9 cellular contexts compared by ENCODE assay signal in genomic region chr7:636396-636795, GRCh38.
A peak's percentile ranks its signal among the peaks of the same experiment; 100 is the strongest.
DNase-seq lines count a peak whose midpoint lies in the region; ATAC-seq and TF ChIP-seq lines count a peak whose summit lies in the region.
"Had no signal": no experiment of that assay in that cellular context is flagged by ENCODE, and none has a peak within 500 bp of the region (broad histone marks: within the 10 kb centered on the region; RNA-seq: fewer than 3 reads in every experiment).

No MANE protein-coding gene starts in this region.

- no peak overlapping the region for H3K9ac ChIP-seq in smooth muscle cell (ENCODE audit: low read depth)

- H3K4me1 Mint-ChIP-seq in T-helper 2 cell treated with Interferon-gamma antibody and Interleukin-4, amounts not matched to agents 5 μg/mL and 100 μg/mL, for 36 hours (ENCODE audit: low read depth), result peaks cover 8% of the 10 kb centered on the region
- H3K4me1 Mint-ChIP-seq in progenitor cell of endocrine pancreas (ENCODE audit: low read depth), result no peaks in the 10 kb centered on the region

- peaks cover 2% of the 10 kb centered on the region for H3K36me3 Mint-ChIP-seq in T-helper 2 cell treated with Interferon-gamma antibody and Interleukin-4, amounts not matched to agents 5 μg/mL and 100 μg/mL, for 36 hours (ENCODE audit: low read depth)
- H3K36me3 Mint-ChIP-seq in progenitor cell of endocrine pancreas (ENCODE audit: insufficient read depth), result peaks cover 9% of the 10 kb centered on the region

- H3K27me3 Mint-ChIP-seq in T-helper 2 cell treated with Interferon-gamma antibody and Interleukin-4, amounts not matched to agents 5 μg/mL and 100 μg/mL, for 36 hours (ENCODE audit: low read depth), result no peaks in the 10 kb centered on the region
- H3K27me3 Mint-ChIP-seq in progenitor cell of endocrine pancreas, result no peaks in the 10 kb centered on the region

- WGBS in smooth muscle cell (ENCODE audit: low lambda C conversion rate), result 95% methylated on average over 17 of the region's 17 CpGs

- ATAC-seq in esophagus mucosa (peak; percentile 15), HG02798 (IDR thresholded peaks at IDR 0.05; ENCODE audit: poor library complexity, unreplicated experiment) (no peak), omental fat pad (ENCODE audit: low FRiP score) (no peak)

- no peaks in the 10 kb centered on the region for H3K79me2 ChIP-seq in smooth muscle cell (ENCODE audit: low read depth)

- H2AFZ ChIP-seq in smooth muscle cell (ENCODE audit: low read depth), result no peak overlapping the region

- TF ChIP-seq CTCF in WI38 (IDR thresholded peaks at IDR 0.05; ENCODE audit: low read depth, low read length), result peak; percentile 48
- TF ChIP-seq CTCF in smooth muscle cell (IDR thresholded peaks at IDR 0.05; ENCODE audit: borderline replicate concordance, insufficient read depth, poor library complexity, severe bottlenecking), result peak; percentile 51
- TF ChIP-seq CTCF in progenitor cell of endocrine pancreas (IDR thresholded peaks at IDR 0.05; ENCODE audit: unreplicated experiment), result no peak
- no peak for TF ChIP-seq CTCF in omental fat pad (IDR thresholded peaks at IDR 0.05)

- no peak overlapping the region for H3K27ac ChIP-seq in smooth muscle cell (ENCODE audit: low read depth)

- peaks cover 3% of the 10 kb centered on the region for H3K9me3 Mint-ChIP-seq in T-helper 2 cell treated with Interferon-gamma antibody and Interleukin-4, amounts not matched to agents 5 μg/mL and 100 μg/mL, for 36 hours
- H3K9me3 Mint-ChIP-seq in progenitor cell of endocrine pancreas (ENCODE audit: low read depth), result peaks cover 3% of the 10 kb centered on the region
- H3K9me3 Mint-ChIP-seq: T-helper 1 cell treated with Interleukin-12 subunit alpha and Interleukin-12 subunit beta and Interleukin-4 antibody, amounts not matched to agents 30 μg/mL and 1 μg/mL, for 36 hours had no signal

- H3K4me2 ChIP-seq in smooth muscle cell, result no peak overlapping the region

- H3F3A ChIP-seq in smooth muscle cell (ENCODE audit: low read depth), result no peaks in the 10 kb centered on the region

- DNase-seq in T-helper 2 cell, result peak in 3 of 5 experiments; percentile 34 to 52 (median 40)
- DNase-seq in T-helper 2 cell treated with Interferon-gamma antibody and Interleukin-4, amounts not matched to agents 5 μg/mL and 100 μg/mL, for 36 hours (ENCODE audit: low spot score), result no peak
- DNase-seq in smooth muscle cell (lab: John Stamatoyannopoulos, UW; ENCODE audit: unreplicated experiment), result no peak
- no peak for DNase-seq in progenitor cell of endocrine pancreas (ENCODE audit: low spot score, unreplicated experiment)
- no peak for DNase-seq in omental fat pad (ENCODE audit: low spot score)

- no peaks in the 10 kb centered on the region for H4K20me1 ChIP-seq in smooth muscle cell (ENCODE audit: low read depth)

- H3K4me3 Mint-ChIP-seq in T-helper 2 cell treated with Interferon-gamma antibody and Interleukin-4, amounts not matched to agents 5 μg/mL and 100 μg/mL, for 36 hours, result no peak overlapping the region
- no peak overlapping the region for H3K4me3 Mint-ChIP-seq in progenitor cell of endocrine pancreas (ENCODE audit: low read depth)
- H3K4me3 Mint-ChIP-seq: T-helper 1 cell treated with Interleukin-12 subunit alpha and Interleukin-12 subunit beta and Interleukin-4 antibody, amounts not matched to agents 30 μg/mL and 1 μg/mL, for 36 hours had no signal

- no peaks in the 10 kb centered on the region for H3K9me3 ChIP-seq in smooth muscle cell (replicated peaks; ENCODE audit: low read depth)

- no peaks in the 10 kb centered on the region for H3K36me3 ChIP-seq in smooth muscle cell (ENCODE audit: low read depth)

- H3K4me3 ChIP-seq in WI38 (ENCODE audit: low read depth, low read length) (no peak overlapping the region), smooth muscle cell (no peak overlapping the region)

- H3K27ac Mint-ChIP-seq in T-helper 2 cell treated with Interferon-gamma antibody and Interleukin-4, amounts not matched to agents 5 μg/mL and 100 μg/mL, for 36 hours, result no peak overlapping the region
- H3K27ac Mint-ChIP-seq in progenitor cell of endocrine pancreas, result no peak overlapping the region
- H3K27ac Mint-ChIP-seq: T-helper 1 cell treated with Interleukin-12 subunit alpha and Interleukin-12 subunit beta and Interleukin-4 antibody, amounts not matched to agents 30 μg/mL and 1 μg/mL, for 36 hours had no signal

- no peaks in the 10 kb centered on the region for H3K27me3 ChIP-seq in smooth muscle cell (ENCODE audit: low read depth)

- no peaks in the 10 kb centered on the region for H3K4me1 ChIP-seq in smooth muscle cell (ENCODE audit: low read depth)

Comparison
In these comparisons a context has a peak if more than half of its experiments do, and no peak if none do; other contexts are left out.
1. DNase-seq: peak in T-helper 2 cell (3 of 5); none in T-helper 2 cell treated with Interferon-gamma antibody and Interleukin-4, amounts not matched to agents 5 μg/mL and 100 μg/mL, for 36 hours (single experiment), smooth muscle cell (single experiment), progenitor cell of endocrine pancreas (single experiment) and omental fat pad (single experiment).
2. CTCF ChIP-seq: peak in WI38 (single experiment) and smooth muscle cell (single experiment); none in progenitor cell of endocrine pancreas (single experiment) and omental fat pad (0 of 3).